Comparison of ENCODE assay signal across 12 cellular contexts in genomic region chr2:43319541-43319940, GRCh38.
"Had no signal": no experiment of that assay in that cellular context is flagged by ENCODE, and none has a peak within 500 bp of the region (broad histone marks: within the 10 kb centered on the region; RNA-seq: fewer than 3 reads in every experiment).

No MANE protein-coding gene starts in this region.

- H3K27ac Mint-ChIP-seq: activated naive CD4-positive, alpha-beta T cell treated with anti-CD3 and anti-CD28 coated beads, Interleukin-2, amount 50 U/mL, for 24 hours had no signal

- DNase-seq: activated T-cell treated with anti-CD3 and anti-CD28 coated beads, Interleukin-2, amount 50 U/mL, for 1 hour; brain microvascular endothelial cell; cerebellar nuclear complex; gastrocnemius medialis; kidney; left ventricle myocardium superior; stimulated activated CD4-positive, alpha-beta T cell treated with anti-CD3 and anti-CD28 coated beads, Interleukin-15, amount 100 ng/mL, for 24 hours; stimulated activated CD4-positive, alpha-beta T cell treated with anti-CD3 and anti-CD28 coated beads, Interleukin-4, amount 100 ng/mL, for 4 hours; thyroid gland had no signal

- ATAC-seq: esophagus mucosa, gastrocnemius medialis, left ventricle myocardium superior had no signal

- H3K36me3 ChIP-seq: brain microvascular endothelial cell, gastrocnemius medialis, thyroid gland had no signal

- H3K27ac ChIP-seq: brain microvascular endothelial cell, gastrocnemius medialis, parathyroid adenoma, thyroid gland had no signal

- H3K9ac ChIP-seq: parathyroid adenoma had no signal

- H3K79me2 ChIP-seq: parathyroid adenoma had no signal

- H3K9me3 Mint-ChIP-seq: activated naive CD4-positive, alpha-beta T cell treated with anti-CD3 and anti-CD28 coated beads, Interleukin-2, amount 50 U/mL, for 24 hours had no signal

- FAIRE-seq: kidney had no signal

- H3K27me3 ChIP-seq: brain microvascular endothelial cell, gastrocnemius medialis, thyroid gland had no signal

- H3K4me3 Mint-ChIP-seq: activated naive CD4-positive, alpha-beta T cell treated with anti-CD3 and anti-CD28 coated beads, Interleukin-2, amount 50 U/mL, for 24 hours had no signal

- H3K4me1 ChIP-seq: parathyroid adenoma had no signal

- H3K9me3 ChIP-seq: gastrocnemius medialis, thyroid gland had no signal

- H3K27me3 Mint-ChIP-seq: activated naive CD4-positive, alpha-beta T cell treated with anti-CD3 and anti-CD28 coated beads, Interleukin-2, amount 50 U/mL, for 24 hours had no signal

- H3K4me3 ChIP-seq: gastrocnemius medialis, thyroid gland had no signal

- H2AFZ ChIP-seq: parathyroid adenoma had no signal
